Comparison of ENCODE assay signal across 1 cellular context in the genomic region with DNA sequence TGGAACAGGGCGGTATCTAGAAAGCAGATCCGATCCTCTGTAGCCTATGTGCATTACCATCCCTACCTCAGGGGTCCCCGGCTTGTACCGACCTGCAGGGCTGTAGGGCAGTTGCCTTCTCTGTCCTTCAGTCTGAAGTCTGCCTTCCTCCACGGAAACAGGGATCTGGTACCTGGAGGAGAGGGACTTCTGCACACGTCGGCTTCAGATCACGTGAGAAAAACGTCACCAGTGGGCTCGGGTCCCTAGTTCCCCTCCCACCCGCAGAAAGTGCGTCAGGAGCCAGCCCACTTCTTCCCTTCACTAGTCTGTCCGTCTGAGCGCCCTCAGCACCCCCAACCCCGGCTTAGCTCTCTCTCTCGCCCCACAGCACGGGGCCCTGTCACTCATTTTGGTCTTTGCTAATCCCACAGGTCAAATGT.
TF ChIP-seq lines count a peak whose summit lies in the region.

A gene with protein sequence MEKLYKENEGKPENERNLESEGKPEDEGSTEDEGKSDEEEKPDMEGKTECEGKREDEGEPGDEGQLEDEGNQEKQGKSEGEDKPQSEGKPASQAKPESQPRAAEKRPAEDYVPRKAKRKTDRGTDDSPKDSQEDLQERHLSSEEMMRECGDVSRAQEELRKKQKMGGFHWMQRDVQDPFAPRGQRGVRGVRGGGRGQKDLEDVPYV (minus strand): TSS at position 170 of the 422 bp plus-strand sequence. CDS start 2,187 bp downstream, outside the sequence.

TF ChIP-seq in H1, 55 proteins besides CTCF, POLR2A, EP300 and RAD21:
- TF ChIP-seq ASH2L (IDR thresholded peaks at IDR 0.05; ENCODE audit: low read length), result no peak
- no peak for TF ChIP-seq TCF12 (IDR thresholded peaks at IDR 0.05; ENCODE audit: low read depth, low read length)
- TF ChIP-seq HDAC6 (IDR thresholded peaks at IDR 0.05; ENCODE audit: low read depth, low read length), result no peak
- TF ChIP-seq POU5F1 (IDR thresholded peaks at IDR 0.05; ENCODE audit: low read depth, low read length), result no peak
- TF ChIP-seq BRCA1 (IDR thresholded peaks at IDR 0.05; ENCODE audit: low read depth, low read length), result no peak
- no peak for TF ChIP-seq CHD7 (IDR thresholded peaks at IDR 0.05; ENCODE audit: insufficient replicate concordance, low read length)
- no peak for TF ChIP-seq ZNF274 (IDR thresholded peaks at IDR 0.05; ENCODE audit: borderline replicate concordance, extremely low read depth, low read length)
